In the genomic region with DNA sequence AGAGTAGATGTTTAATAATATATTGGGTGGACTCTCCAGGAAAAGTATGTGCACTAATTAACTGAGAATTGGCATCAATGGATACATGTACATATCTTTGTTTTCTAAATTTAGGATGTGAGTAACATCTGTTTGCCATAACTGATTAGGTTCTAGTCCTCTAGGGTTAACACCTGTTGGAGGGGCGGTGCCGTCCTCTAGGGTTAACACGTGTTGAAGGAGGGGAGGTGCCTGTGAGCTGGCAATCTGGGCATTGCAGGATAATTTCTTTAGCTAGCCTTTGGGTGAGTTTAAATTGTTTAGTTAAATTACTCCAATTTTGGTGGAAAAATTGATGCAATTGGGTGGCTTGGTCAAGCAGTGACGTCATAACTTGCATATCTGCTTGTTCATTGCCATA, we compare ENCODE assay signal across 20 cellular contexts. TPM values are rescaled to one million over a fixed set of nuclear protein-coding genes. Genes with fewer than 3 reads are reported as not detected.
A peak's percentile ranks its signal among the peaks of the same experiment; 100 is the strongest.
DNase-seq lines count a peak whose midpoint lies in the region; ATAC-seq and TF ChIP-seq lines count a peak whose summit lies in the region.
"Had no signal": no experiment of that assay in that cellular context is flagged by ENCODE, and none has a peak within 500 bp of the region (broad histone marks: within the 10 kb centered on the region; RNA-seq: fewer than 3 reads in every experiment).

No MANE protein-coding gene starts in this region.

- intact Hi-C loops in mucosa of descending colon (cut with DNase I, micrococcal nuclease) (no loop called here), transverse colon (cut with DNase I; ENCODE audit: low total_unique reads) (no loop called here)

- peaks cover 38% of the 10 kb centered on the region for H3K9me3 Mint-ChIP-seq in endodermal cell
- peaks cover 2 to 32% (median 14%) of the 10 kb centered on the region in 9 donors for H3K9me3 Mint-ChIP-seq in naive thymus-derived CD8-positive, alpha-beta T cell

- peaks cover 85% of the 10 kb centered on the region for H3K36me3 Mint-ChIP-seq in endodermal cell (ENCODE audit: low read depth)
- H3K36me3 Mint-ChIP-seq in naive thymus-derived CD8-positive, alpha-beta T cell, result peaks cover 29 to 85% (median 79%) of the 10 kb centered on the region in 3 donors

- POLR2A ChIA-PET in HEK293 (lab: Yijun Ruan, JAX), result interaction anchor here (0.6 kb wide), 1 partner anchor 1469 kb away, joined by 3 read pairs; no protein-coding TSS in a partner anchor
- POLR2A ChIA-PET in naive thymus-derived CD8-positive, alpha-beta T cell (lab: Charles Lee), result no interaction called here

- no peak for TF ChIP-seq CTCF in HEK293 (tag by site-specific recombination; IDR thresholded peaks at IDR 0.05)
- no peak for TF ChIP-seq CTCF in endodermal cell (conservative IDR thresholded peaks at IDR 0.05)
- TF ChIP-seq CTCF in mucosa of descending colon (IDR thresholded peaks at IDR 0.05), result no peak
- TF ChIP-seq CTCF in transverse colon (IDR thresholded peaks at IDR 0.05), result no peak

- TF ChIP-seq POLR2A in transverse colon (IDR thresholded peaks at IDR 0.05), result no peak

- H3K27me3 ChIP-seq in endodermal cell (ENCODE audit: control insufficient read depth, insufficient read depth, low read length, poor library complexity, severe bottlenecking) (no peaks in the 10 kb centered on the region), transverse colon (no peaks in the 10 kb centered on the region)

- H3K4me1 ChIP-seq in HEK293 (ENCODE audit: control insufficient read depth, insufficient read depth, low read length), result no peaks in the 10 kb centered on the region
- H3K4me1 ChIP-seq in endodermal cell (ENCODE audit: control insufficient read depth, insufficient read depth, low read length), result no peaks in the 10 kb centered on the region
- peaks cover 18% of the 10 kb centered on the region for H3K4me1 ChIP-seq in mucosa of descending colon (ENCODE audit: low read depth)
- peaks cover 0 to 31% (median 6%) of the 10 kb centered on the region in 4 donors for H3K4me1 ChIP-seq in transverse colon
- H3K4me1 ChIP-seq: A549 had no signal

- in situ Hi-C loops in transverse colon (cut with MboI; ENCODE audit: low pct_ligation_motif_present in 1 of 4, low pct_unique_long_range_greater_than_20kb in 1 of 4, low sequenced_read_pairs in 3 of 4), result loop anchor here in 1 of 4 donors (25.0 kb wide), 1 partner anchor 343 kb away; no protein-coding TSS in a partner anchor

- no peak overlapping the region for H3K27ac ChIP-seq in HEK293 (ENCODE audit: extremely low read depth, low read depth, low read length)
- H3K27ac ChIP-seq in endodermal cell (ENCODE audit: low read depth, low read length), result no peak overlapping the region
- peak overlapping the region; percentile 65 to 69 (median 66) for H3K27ac ChIP-seq in transverse colon
- H3K27ac ChIP-seq: 22Rv1, A549, C4-2B had no signal

- TF ChIP-seq EP300 in transverse colon (IDR thresholded peaks at IDR 0.05; ENCODE audit: low read depth), result no peak

- CTCF ChIA-PET in HEK293 (lab: Yijun Ruan, JAX), result interaction anchor here (1.2 kb wide), 1 partner anchor 10 kb away, joined by 6 read pairs; no protein-coding TSS in a partner anchor

- H3K4me3 ChIP-seq in HEK293 (ENCODE audit: low read depth, low read length) (no peak overlapping the region), endodermal cell (ENCODE audit: low read length) (peak overlapping the region; percentile 37), mucosa of descending colon (no peak overlapping the region), transverse colon (no peak overlapping the region)
- H3K4me3 ChIP-seq: A549 had no signal

- DNase-seq in endodermal cell, result no peak
- peak; percentile 65 to 67 (median 66) for DNase-seq in mucosa of descending colon
- DNase-seq in transverse colon, result peak; percentile 44
- no peak for DNase-seq in naive thymus-derived CD8-positive, alpha-beta T cell
- DNase-seq: AML-193; CD4-positive, alpha-beta memory T cell; DMS153; DMS79; GDM1; GOT3; H7 had no signal

- H3K4me1 Mint-ChIP-seq in endodermal cell, result peaks cover 7% of the 10 kb centered on the region
- H3K4me1 Mint-ChIP-seq in naive thymus-derived CD8-positive, alpha-beta T cell, result peaks cover 0 to 4% (median 0%) of the 10 kb centered on the region in 4 donors

- H3K4me3 Mint-ChIP-seq in endodermal cell, result no peak overlapping the region
- no peak overlapping the region for H3K4me3 Mint-ChIP-seq in naive thymus-derived CD8-positive, alpha-beta T cell
- H3K4me3 Mint-ChIP-seq: CD4-positive, alpha-beta memory T cell had no signal

- 94 to 100% methylated on average over 1 to 4 of the region's 4 CpGs for WGBS in endodermal cell (ENCODE audit: insufficient coverage in 1 of 2, insufficient read length in 1 of 2), 2 experiments
- WGBS in transverse colon (ENCODE audit: low coverage in 1 of 2), 2 donors, result 70 to 100% methylated on average over 3 to 4 of the region's 4 CpGs

- H3K9me3 ChIP-seq in HEK293 (ENCODE audit: control insufficient read depth, insufficient read depth, low read depth, low read length) (no peaks in the 10 kb centered on the region), endodermal cell (ENCODE audit: control insufficient read depth, low read length) (peaks cover 48% of the 10 kb centered on the region), mucosa of descending colon (peaks cover 4% of the 10 kb centered on the region), transverse colon (peaks cover 0 to under 1% of the 10 kb centered on the region in 2 donors)
- H3K9me3 ChIP-seq: A549 had no signal

- H3K36me3 ChIP-seq in HEK293 (ENCODE audit: control insufficient read depth in 2 of 2, insufficient read depth in 1 of 2, low read length in 2 of 2), result peaks cover 0 to 78% of the 10 kb centered on the region in 2 experiments
- peaks cover 89% of the 10 kb centered on the region for H3K36me3 ChIP-seq in endodermal cell (ENCODE audit: control insufficient read depth, insufficient read depth, low read length)
- no peaks in the 10 kb centered on the region for H3K36me3 ChIP-seq in mucosa of descending colon (ENCODE audit: low read depth)
- H3K36me3 ChIP-seq in transverse colon, result peaks cover 0 to 6% (median 0%) of the 10 kb centered on the region in 4 donors

- peak; percentile 67 for ATAC-seq in mucosa of descending colon
- no peak for ATAC-seq in HG03439 (IDR thresholded peaks at IDR 0.05; ENCODE audit: unreplicated experiment)
- no peak for ATAC-seq in GM19467 (IDR thresholded peaks at IDR 0.05; ENCODE audit: unreplicated experiment)
- no peak for ATAC-seq in naive thymus-derived CD8-positive, alpha-beta T cell
- ATAC-seq: A549, HCT116 had no signal

- H3K9ac ChIP-seq in endodermal cell (ENCODE audit: extremely low read depth, low read length, poor library complexity, severe bottlenecking), result no peak overlapping the region

- H3K27ac Mint-ChIP-seq in endodermal cell, result no peak overlapping the region
- H3K27ac Mint-ChIP-seq in naive thymus-derived CD8-positive, alpha-beta T cell, result peak overlapping the region in 1 of 10 donors; percentile 56
- H3K27ac Mint-ChIP-seq: CD4-positive, alpha-beta memory T cell had no signal

- no peaks in the 10 kb centered on the region for H3K27me3 Mint-ChIP-seq in endodermal cell (ENCODE audit: insufficient read depth)
- H3K27me3 Mint-ChIP-seq in naive thymus-derived CD8-positive, alpha-beta T cell, result no peaks in the 10 kb centered on the region
- H3K27me3 Mint-ChIP-seq: CD4-positive, alpha-beta memory T cell had no signal

TF ChIP-seq in HEK293, 187 proteins besides CTCF, POLR2A, EP300 and RAD21:
- TF ChIP-seq ZBTB7A (tag by site-specific recombination; IDR thresholded peaks at IDR 0.05; ENCODE audit: low read depth), result no peak
- 0 out of 2 replicates have a peak, but pooled peaks have one; percentile 9 for TF ChIP-seq SCRT2 (tag by site-specific recombination; IDR thresholded peaks at IDR 0.05)
TF ChIP-seq in HEK293: peak in this region for 1.

RNA-seq across cellular contexts. Expression of a gene that starts 30.9 kb away (rescaled TPM):
- total RNA-seq in endodermal cell (not detected), mucosa of descending colon (1 to 10 TPM in 1 of 3 donors, under 1 TPM in 2; 0.17 to 4.1 (median 0.22) TPM), transverse colon (1 to 10 TPM in 1 of 4 donors, under 1 TPM in 2, not detected in 1; 0.40 to 6.2 (median 0.82) TPM)
- polyA plus RNA-seq in endodermal cell (2013, experiment 1 of 2), result not detected
- not detected for polyA plus RNA-seq in endodermal cell (2013, experiment 2 of 2)
- total RNA-seq in naive thymus-derived CD8-positive, alpha-beta T cell, result not detected
- under 1 TPM in 2 of 3 donors, not detected in 1; 0.08 to 0.15 TPM for polyA plus RNA-seq in naive thymus-derived CD8-positive, alpha-beta T cell
- total RNA-seq: CD4-positive, alpha-beta memory T cell; Daoy; H7; HT-29 had no signal

RNA-seq across cellular contexts. Expression of a gene that starts 37.3 kb away (rescaled TPM):
- total RNA-seq in endodermal cell (100 to 1,000 TPM; 148 to 158 TPM), mucosa of descending colon (10 to 100 TPM; 68.1 to 90.4 (median 76.6) TPM), transverse colon (10 to 100 TPM; 24.3 to 85.3 (median 74.7) TPM)
- 102 TPM for polyA plus RNA-seq in endodermal cell (2013, experiment 1 of 2)
- 99.3 TPM for polyA plus RNA-seq in endodermal cell (2013, experiment 2 of 2)
- 10 to 100 TPM; 41.6 to 46.0 TPM for total RNA-seq in naive thymus-derived CD8-positive, alpha-beta T cell
- 10 to 100 TPM; 43.0 to 54.3 (median 48.3) TPM for polyA plus RNA-seq in naive thymus-derived CD8-positive, alpha-beta T cell

RNA-seq across cellular contexts. Expression of a gene that starts 56.6 kb away (rescaled TPM):
- total RNA-seq in endodermal cell (1 to 10 TPM; 1.8 to 3.9 TPM), mucosa of descending colon (10 to 100 TPM; 13.7 to 67.6 (median 32.6) TPM), transverse colon (10 to 100 TPM; 15.9 to 52.7 (median 23.6) TPM)
- polyA plus RNA-seq in endodermal cell (2013, experiment 1 of 2), result 2.0 TPM
- polyA plus RNA-seq in endodermal cell (2013, experiment 2 of 2), result 1.9 TPM
- not detected for total RNA-seq in naive thymus-derived CD8-positive, alpha-beta T cell
- polyA plus RNA-seq in naive thymus-derived CD8-positive, alpha-beta T cell, result not detected
- total RNA-seq: CD4-positive, alpha-beta memory T cell had no signal
- polyA plus RNA-seq: CD4-positive, alpha-beta memory T cell had no signal

Comparison
In these comparisons a context has a peak if more than half of its experiments do, and no peak if none do; other contexts are left out.
1. H3K27ac ChIP-seq: peak in transverse colon (4 of 4); none in HEK293 (single experiment) and endodermal cell (single experiment).
2. DNase-seq: peak in mucosa of descending colon (3 of 3) and transverse colon (single experiment); none in endodermal cell (single experiment) and naive thymus-derived CD8-positive, alpha-beta T cell (0 of 10).